7 cellular contexts compared by ENCODE assay signal in the genomic region with DNA sequence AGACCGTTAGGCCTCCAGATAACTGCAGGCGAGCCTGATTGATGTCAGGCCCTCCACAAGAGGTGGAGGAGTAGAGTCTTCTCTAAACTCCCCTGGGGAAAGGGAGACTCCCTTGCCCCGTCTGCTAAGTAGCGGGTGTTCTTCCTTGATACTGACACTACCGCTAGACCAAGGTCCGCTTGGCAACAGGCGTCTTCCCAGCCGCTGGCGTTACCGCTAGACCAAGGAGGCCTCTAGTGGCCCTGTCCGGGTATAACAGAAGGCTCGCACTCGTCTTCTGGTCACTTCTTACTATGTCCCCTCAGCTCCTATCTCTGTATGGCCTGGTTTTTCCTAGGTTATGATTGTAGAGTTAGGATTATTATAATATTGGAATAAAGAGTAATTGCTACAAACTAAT. TPM values are rescaled to one million over a fixed set of nuclear protein-coding genes. Genes with fewer than 3 reads are reported as not detected.
DNase-seq lines count a peak whose midpoint lies in the region; TF ChIP-seq lines count a peak whose summit lies in the region.
"Not testable (repeated sequence)": the region's sequence is repeated elsewhere in the genome, so short reads cannot be mapped to it uniquely, and the experiment has no call there.
"Had no signal": no experiment of that assay in that cellular context is flagged by ENCODE, and none has a peak within 500 bp of the region (broad histone marks: within the 10 kb centered on the region; RNA-seq: fewer than 3 reads in every experiment).

No MANE protein-coding gene starts in this region.

- H3K9me3 ChIP-seq in neuronal stem cell (replicated peaks in 1 of 2; ENCODE audit: control insufficient read depth in 2 of 2, insufficient read depth in 1 of 2, low read depth in 1 of 2, low read length in 2 of 2) = not testable (repeated sequence)

- no CpG with 5 or more reads among the region's 13 CpGs for WGBS in neuronal stem cell (ENCODE audit: extremely low coverage in 2 of 2, insufficient read length in 2 of 2, insufficient replicate concordance in 1 of 2), 2 donors

- not testable (repeated sequence) for H3K27ac ChIP-seq in neuronal stem cell (replicated peaks; ENCODE audit: low read length)

- not testable (repeated sequence) for H3K18ac ChIP-seq in neuronal stem cell (ENCODE audit: low read length)

- not testable (repeated sequence) for H4K91ac ChIP-seq in neuronal stem cell (ENCODE audit: low read depth, low read length, poor library complexity)

- not testable (repeated sequence) for H3K27me3 ChIP-seq in neuronal stem cell (ENCODE audit: control insufficient read depth in 3 of 3, insufficient read depth in 3 of 3, low read depth in 1 of 3, low read length in 3 of 3)

- H3K9me3 Mint-ChIP-seq in CD14-positive monocyte, HFFc6: not testable (repeated sequence)

- H4K8ac ChIP-seq in neuronal stem cell (ENCODE audit: low read depth, low read length) = not testable (repeated sequence)

- H3K9ac ChIP-seq in neuronal stem cell (ENCODE audit: low read depth, low read length, poor library complexity) = not testable (repeated sequence)

- H2AFZ ChIP-seq in neuronal stem cell (ENCODE audit: low read length) = peak overlapping the region; percentile 17

- H3K4me3 Mint-ChIP-seq in CD14-positive monocyte, HFFc6: not testable (repeated sequence)

- not testable (repeated sequence) for H3K14ac ChIP-seq in neuronal stem cell (ENCODE audit: low read length)

- H2BK15ac ChIP-seq in neuronal stem cell (ENCODE audit: low read length) = not testable (repeated sequence)

- not testable (repeated sequence) for H2BK5ac ChIP-seq in neuronal stem cell (ENCODE audit: low read length)

- H3K4me1 Mint-ChIP-seq in CD14-positive monocyte = peaks cover 11% of the 10 kb centered on the region
- H3K4me1 Mint-ChIP-seq in HFFc6 (ENCODE audit: low read depth) = peaks cover 20% of the 10 kb centered on the region

- H3K4me2 ChIP-seq in neuronal stem cell (ENCODE audit: insufficient read depth, low read length, poor library complexity, severe bottlenecking) = not testable (repeated sequence)

- not testable (repeated sequence) for H3K27ac Mint-ChIP-seq in CD14-positive monocyte, HFFc6

- H3K79me1 ChIP-seq in neuronal stem cell (ENCODE audit: low read depth, low read length) = not testable (repeated sequence)

- not testable (repeated sequence) for H3K23ac ChIP-seq in neuronal stem cell (ENCODE audit: low read depth, low read length, poor library complexity)

- peaks cover 6 to 17% of the 10 kb centered on the region in 2 donors for H3K36me3 Mint-ChIP-seq in CD14-positive monocyte
- H3K36me3 Mint-ChIP-seq in HFFc6 (ENCODE audit: low read depth) = not testable (repeated sequence)

- intact Hi-C loops in CD14-positive monocyte (cut with micrococcal nuclease) = not testable (repeated sequence)

- H2BK12ac ChIP-seq in neuronal stem cell (ENCODE audit: low read length) = not testable (repeated sequence)

- not testable (repeated sequence) for H3K27me3 Mint-ChIP-seq in CD14-positive monocyte (ENCODE audit: low read depth in 3 of 3); HFFc6 (ENCODE audit: insufficient read depth)

- not testable (repeated sequence) for H2AK5ac ChIP-seq in neuronal stem cell (ENCODE audit: low read depth, low read length)

- H3K4ac ChIP-seq in neuronal stem cell (ENCODE audit: low read length) = not testable (repeated sequence)

- peaks cover 3 to 14% of the 10 kb centered on the region in 2 donors for H3K36me3 ChIP-seq in neuronal stem cell (replicated peaks in 1 of 2; ENCODE audit: control insufficient read depth in 2 of 2, insufficient read depth in 2 of 2, low read length in 2 of 2)

- H3K4me1 ChIP-seq in neuronal stem cell (ENCODE audit: control insufficient read depth in 2 of 2, insufficient read depth in 1 of 2, low read depth in 1 of 2, low read length in 2 of 2) = not testable (repeated sequence)

- DNase-seq in CD14-positive monocyte (ENCODE audit: low spot score); HFFc6; neuronal stem cell (ENCODE audit: low spot score): not testable (repeated sequence)
- DNase-seq in RPMI7951 (ENCODE audit: low read depth) (peak; percentile 33), amniotic epithelial cell (ENCODE audit: low read depth) (peak; percentile 17), foreskin fibroblast (peak; percentile 10 to 31)

- not testable (repeated sequence) for H2BK120ac ChIP-seq in neuronal stem cell (ENCODE audit: low read depth, low read length)

- not testable (repeated sequence) for H3K4me3 ChIP-seq in foreskin fibroblast (ENCODE audit: low read depth in 1 of 2, low read length in 2 of 2); neuronal stem cell (ENCODE audit: low read length in 2 of 2)

- TF ChIP-seq CTCF in CD14-positive monocyte (IDR thresholded peaks at IDR 0.05) (peak; percentile 38), HFFc6 (IDR thresholded peaks at IDR 0.05) (peak; percentile 51)
- TF ChIP-seq CTCF in foreskin fibroblast (IDR thresholded peaks at IDR 0.05; ENCODE audit: low read depth, low read length) = not testable (repeated sequence)

RNA-seq across cellular contexts. Expression of gene ZNF557, which starts 2.4 kb away (rescaled TPM):
- polyA plus RNA-seq in CD14-positive monocyte = 1 to 10 TPM; 1.7 to 3.4 TPM
- 1 to 10 TPM; 7.8 to 9.3 (median 8.7) TPM for total RNA-seq in HFFc6 (2021; fragmentation: NEBNext Ultra II Directional; extraction: Animal tissue kit (Norgen Biotek cat#: 25700))
- total RNA-seq in RPMI7951 (2014; rRNA removed; shearing (Covaris generic)) = 9.4 and 10.5 TPM in 2 replicates
- polyA plus RNA-seq in neuronal stem cell (2013, experiment 1 of 2) = 3.1 TPM
- 3.0 TPM for polyA plus RNA-seq in neuronal stem cell (2013, experiment 2 of 2)

RNA-seq across cellular contexts. Expression of gene MBD3L3, which starts 8.6 kb away (rescaled TPM):
- not detected for polyA plus RNA-seq in CD14-positive monocyte
- total RNA-seq in HFFc6 (2021; fragmentation: NEBNext Ultra II Directional; extraction: Animal tissue kit (Norgen Biotek cat#: 25700)) = not detected
- not detected in 2 replicates for total RNA-seq in RPMI7951 (2014; rRNA removed; shearing (Covaris generic))
- polyA plus RNA-seq in neuronal stem cell (2013, experiment 1 of 2) = not detected
- polyA plus RNA-seq in neuronal stem cell (2013, experiment 2 of 2) = not detected
- total RNA-seq: activated B cell treated with CpG ODN at 0.5 μM for 24 hours had no signal

RNA-seq across cellular contexts. Expression of gene MBD3L2, which starts 18.0 kb away (rescaled TPM):
- not detected for polyA plus RNA-seq in CD14-positive monocyte
- not detected for total RNA-seq in HFFc6 (2021; fragmentation: NEBNext Ultra II Directional; extraction: Animal tissue kit (Norgen Biotek cat#: 25700))
- not detected in 2 replicates for total RNA-seq in RPMI7951 (2014; rRNA removed; shearing (Covaris generic))
- not detected for polyA plus RNA-seq in neuronal stem cell (2013, experiment 1 of 2)
- not detected for polyA plus RNA-seq in neuronal stem cell (2013, experiment 2 of 2)
- total RNA-seq: activated B cell treated with CpG ODN at 0.5 μM for 24 hours had no signal

RNA-seq across cellular contexts. Expression of gene MBD3L4, which starts 27.1 kb away (rescaled TPM):
- not detected for polyA plus RNA-seq in CD14-positive monocyte
- not detected for total RNA-seq in HFFc6 (2021; fragmentation: NEBNext Ultra II Directional; extraction: Animal tissue kit (Norgen Biotek cat#: 25700))
- not detected in 2 replicates for total RNA-seq in RPMI7951 (2014; rRNA removed; shearing (Covaris generic))
- polyA plus RNA-seq in neuronal stem cell (2013, experiment 1 of 2) = not detected
- polyA plus RNA-seq in neuronal stem cell (2013, experiment 2 of 2) = not detected
- total RNA-seq: activated B cell treated with CpG ODN at 0.5 μM for 24 hours had no signal

RNA-seq across cellular contexts. Expression of gene MBD3L5, which starts 36.7 kb away (rescaled TPM):
- not detected for polyA plus RNA-seq in CD14-positive monocyte
- total RNA-seq in HFFc6 (2021; fragmentation: NEBNext Ultra II Directional; extraction: Animal tissue kit (Norgen Biotek cat#: 25700)) = not detected
- not detected in 2 replicates for total RNA-seq in RPMI7951 (2014; rRNA removed; shearing (Covaris generic))
- not detected for polyA plus RNA-seq in neuronal stem cell (2013, experiment 1 of 2)
- polyA plus RNA-seq in neuronal stem cell (2013, experiment 2 of 2) = not detected
- total RNA-seq: activated B cell treated with CpG ODN at 0.5 μM for 24 hours had no signal
